In the genomic region with DNA sequence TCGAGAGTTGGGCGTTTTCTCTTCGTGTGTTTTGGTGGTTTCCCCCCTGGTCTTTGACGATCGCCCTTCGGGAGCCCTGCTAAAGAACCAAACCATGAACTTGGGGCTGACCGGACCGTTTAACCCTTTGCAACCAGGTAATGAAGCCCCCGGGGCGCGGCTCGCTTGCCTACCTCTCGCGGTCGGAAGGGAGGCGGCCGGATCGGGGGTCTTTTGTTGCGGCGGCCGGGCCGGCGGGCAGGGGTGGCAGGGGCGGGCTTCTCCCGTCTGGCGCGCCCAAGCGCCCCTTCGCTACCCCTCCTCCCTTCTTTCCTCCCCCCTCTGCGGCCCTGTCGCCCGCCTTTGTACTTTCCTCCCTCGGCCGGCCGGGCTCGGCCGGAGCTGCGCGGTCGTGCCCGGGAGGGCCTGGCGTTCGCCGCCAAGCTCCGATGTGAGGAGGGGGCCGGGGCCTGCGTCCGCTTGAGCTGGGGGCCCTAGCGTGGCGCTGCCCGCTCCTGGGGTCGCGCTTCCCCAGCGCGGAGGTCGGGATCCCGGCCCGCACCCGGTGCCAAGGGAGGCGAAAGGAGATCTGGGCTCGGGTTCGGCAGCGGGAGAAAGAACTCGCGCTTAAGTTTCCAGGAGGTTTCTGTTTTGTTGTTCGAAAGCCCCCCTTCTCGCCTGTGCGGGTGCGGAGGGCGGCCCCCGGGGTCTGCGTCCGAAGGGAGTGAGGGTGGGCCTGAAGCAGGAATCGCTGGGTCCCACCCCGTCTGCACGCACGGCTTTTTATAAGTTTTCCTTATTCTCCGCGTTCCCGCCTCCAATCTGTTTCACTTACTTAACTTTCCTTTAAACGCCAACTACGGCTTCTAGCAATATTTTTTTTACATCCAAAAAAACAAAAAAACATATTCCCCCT, we compare ENCODE assay signal across 8 cellular contexts.
A peak's percentile ranks its signal among the peaks of the same experiment; 100 is the strongest.
DNase-seq lines count a peak whose midpoint lies in the region; ATAC-seq, FAIRE-seq and TF ChIP-seq lines count a peak whose summit lies in the region.

No MANE protein-coding gene starts in this region.

- TF ChIP-seq POLR2A in GM12892 (IDR thresholded peaks at IDR 0.05; ENCODE audit: low read depth, low read length) = no peak

- H3K4me3 ChIP-seq in A673 (ENCODE audit: low read depth, low read length, poor library complexity, severe bottlenecking) (peak overlapping the region; percentile 82), SJCRH30 (peak overlapping the region; percentile 97), esophagus (ENCODE audit: low read depth in 1 of 2, low read length in 2 of 2) (peak overlapping the region; percentile 92), neural cell (ENCODE audit: low read length) (peak overlapping the region; percentile 87)

- TF ChIP-seq CTCF in A673 (conservative IDR thresholded peaks at IDR 0.05; ENCODE audit: low read depth, low read length) (no peak), neural cell (IDR thresholded peaks at IDR 0.05; ENCODE audit: poor library complexity, severe bottlenecking) (no peak)

- WGBS in esophagus, 2 donors = 1 to 2% methylated on average over 75 to 82 of the region's 82 CpGs

- TF ChIP-seq EP300 in neural cell (conservative IDR thresholded peaks at IDR 0.05; ENCODE audit: poor library complexity, severe bottlenecking) = no peak

- FAIRE-seq in GM12892 (lab: Jason Lieb, UNC) = peak; percentile 42

- H3F3A ChIP-seq in neural cell (ENCODE audit: insufficient read depth, low read length, poor library complexity, severe bottlenecking) = peaks cover 3% of the 10 kb centered on the region

- peaks cover 25% of the 10 kb centered on the region for H4K20me1 ChIP-seq in neural cell (ENCODE audit: insufficient read depth)

- POLR2A ChIA-PET in A673 (lab: Charles Lee; ENCODE audit: low non-redundant PET) = interaction anchor here (0.6 to 0.8 kb wide), 2 partner anchors 39 to 706 kb away, joined by 3 to 11 read pairs; no protein-coding TSS in a partner anchor

- no peaks in the 10 kb centered on the region for H3K36me3 ChIP-seq in A673 (ENCODE audit: insufficient read depth, low read length, poor library complexity, severe bottlenecking)
- H3K36me3 ChIP-seq in SJCRH30 = peaks cover 15% of the 10 kb centered on the region
- no peaks in the 10 kb centered on the region for H3K36me3 ChIP-seq in esophagus (ENCODE audit: control insufficient read depth in 2 of 2, insufficient read depth in 2 of 2, low read length in 1 of 2)
- H3K36me3 ChIP-seq in neural cell (ENCODE audit: insufficient read depth, low read length) = no peaks in the 10 kb centered on the region

- H3K27ac ChIP-seq in A673 (ENCODE audit: low read depth, low read length, poor library complexity, severe bottlenecking) (peak overlapping the region; percentile 70), SJCRH30 (peak overlapping the region; percentile 93), esophagus (ENCODE audit: low read depth in 2 of 2, low read length in 1 of 2) (peak overlapping the region; percentile 76 to 90), neural cell (ENCODE audit: low read length) (peak overlapping the region; percentile 91)

- peak overlapping the region; percentile 94 for H3K9ac ChIP-seq in neural cell (ENCODE audit: low read length)

- CTCF ChIA-PET in A673 (lab: Charles Lee) = interaction anchor here (0.6 kb wide), 1 partner anchor 26 kb away, joined by 6 read pairs; no protein-coding TSS in a partner anchor

- BruUV-seq in A673 (replicated peaks; lab: Mats Ljungman, UMichigan) = no TSS peak

- H3K27me3 ChIP-seq in A673 (replicated peaks; ENCODE audit: insufficient read depth, low read depth, low read length, poor library complexity) (peaks cover 19% of the 10 kb centered on the region), SJCRH30 (no peaks in the 10 kb centered on the region), esophagus (ENCODE audit: control insufficient read depth in 1 of 2, insufficient read depth in 2 of 2, low read length in 2 of 2) (no peaks in the 10 kb centered on the region), neural cell (ENCODE audit: insufficient read depth, low read depth, low read length) (no peaks in the 10 kb centered on the region)

- intact Hi-C loops in A673 (cut with micrococcal nuclease; ENCODE audit: unreplicated experiment) = loop anchor here (5.0 to 10.0 kb wide), 3 partner anchors 180 to 653 kb away; no protein-coding TSS in a partner anchor

- H3K9me3 ChIP-seq in A673 (ENCODE audit: low read depth, low read length, poor library complexity, severe bottlenecking) = no peaks in the 10 kb centered on the region
- H3K9me3 ChIP-seq in SJCRH30 (replicated peaks) = no peaks in the 10 kb centered on the region
- H3K9me3 ChIP-seq in esophagus (ENCODE audit: control insufficient read depth in 2 of 2, insufficient read depth in 1 of 2, low read depth in 1 of 2, low read length in 1 of 2) = no peaks in the 10 kb centered on the region
- H3K9me3 ChIP-seq in neural cell (ENCODE audit: low read length) = no peaks in the 10 kb centered on the region

- H3K9me2 ChIP-seq in neural cell (ENCODE audit: insufficient read depth, low read length) = no peaks in the 10 kb centered on the region

- peaks cover 90% of the 10 kb centered on the region for H3K79me2 ChIP-seq in neural cell (replicated peaks; ENCODE audit: insufficient read depth, low read length)

- peaks cover 26% of the 10 kb centered on the region for H3K4me1 ChIP-seq in A673 (ENCODE audit: insufficient read depth, low read length, poor library complexity, severe bottlenecking)
- peaks cover 19% of the 10 kb centered on the region for H3K4me1 ChIP-seq in SJCRH30
- H3K4me1 ChIP-seq in esophagus (ENCODE audit: control insufficient read depth in 2 of 2, insufficient read depth in 2 of 2, low read length in 1 of 2) = no peaks in the 10 kb centered on the region

- DNase-seq in A673 (ENCODE audit: low spot score) (peak; percentile 23), GM12892 (ENCODE audit: insufficient read length) (no peak), SJCRH30 (peak; percentile 49 to 59)

- ATAC-seq in GM21390 (IDR thresholded peaks at IDR 0.05; ENCODE audit: unreplicated experiment) (no peak), GM19023 (IDR thresholded peaks at IDR 0.05; ENCODE audit: unreplicated experiment) (no peak), HG02571 (IDR thresholded peaks at IDR 0.05; ENCODE audit: unreplicated experiment) (no peak)

- H3K4me2 ChIP-seq in neural cell (ENCODE audit: low read length) = peak overlapping the region; percentile 93

- no peak overlapping the region for H2AFZ ChIP-seq in neural cell (ENCODE audit: low read depth, low read length)

- no peak for TF ChIP-seq RAD21 in neural cell (conservative IDR thresholded peaks at IDR 0.05)

TF ChIP-seq in neural cell, 6 proteins besides CTCF, POLR2A, EP300 and RAD21:
- TF ChIP-seq REST (IDR thresholded peaks at IDR 0.05; ENCODE audit: borderline replicate concordance) (peak; percentile 46), MXI1 (conservative IDR thresholded peaks at IDR 0.05; ENCODE audit: poor library complexity, severe bottlenecking) (no peak)
